Comparison of ENCODE assay signal across 21 cellular contexts in the genomic region with DNA sequence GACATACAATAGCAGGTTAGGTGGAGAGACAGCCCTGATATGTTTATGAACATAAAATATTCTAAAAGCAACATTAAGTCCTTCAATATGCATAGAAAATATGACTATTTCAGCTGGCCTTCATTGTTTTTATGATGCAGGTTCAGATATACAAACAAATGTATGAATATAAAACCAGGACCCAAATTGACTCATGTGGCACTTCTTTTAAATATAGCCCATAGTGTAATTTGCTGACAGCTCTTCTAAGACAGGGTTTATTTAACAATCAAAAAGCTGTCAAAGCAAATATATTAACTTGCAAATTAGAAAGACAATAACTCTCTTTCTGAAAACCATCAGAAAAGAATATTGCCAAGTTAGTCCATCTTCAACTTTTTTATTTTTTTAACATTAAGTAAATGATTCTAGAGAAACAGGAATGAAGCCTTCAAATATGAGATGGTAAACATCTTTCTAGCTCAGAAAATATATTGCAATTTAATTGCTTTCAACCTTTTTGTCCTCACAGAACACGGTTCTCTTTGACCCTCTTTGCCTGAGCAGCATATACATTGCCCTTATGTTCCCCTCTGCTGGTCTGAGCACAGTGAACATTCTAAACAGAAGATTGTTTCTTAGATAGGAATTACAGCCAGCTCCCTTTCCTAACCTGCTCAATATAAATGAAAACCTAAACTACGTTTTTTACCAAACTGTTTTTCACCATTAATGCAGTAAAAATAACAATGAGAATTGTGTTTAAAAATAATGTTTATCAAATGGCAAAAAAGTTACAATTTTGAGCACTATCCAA.
"Had no signal": no experiment of that assay in that cellular context is flagged by ENCODE, and none has a peak within 500 bp of the region (broad histone marks: within the 10 kb centered on the region; RNA-seq: fewer than 3 reads in every experiment).

No MANE protein-coding gene starts in this region.

- H3K9me3 Mint-ChIP-seq: endodermal cell; mesothelial cell of epicardium; stimulated activated naive B cell treated with anti-CD40 and anti-IgM and Interleukin-4, amounts not matched to agents 10 μg/mL and 1 μg/mL and 100 μg/mL, for 72 hours had no signal

- ATAC-seq: left lobe of liver; natural killer cell treated with Interleukin-12 subunit alpha and Interleukin-12 subunit beta and Interleukin-15 and Interleukin-18, amount 100 ng/mL, for 72 hours; stimulated activated naive B cell treated with anti-CD40 and anti-IgM and Interleukin-4, amounts not matched to agents 10 μg/mL and 1 μg/mL and 100 μg/mL, for 72 hours had no signal

- H3K36me3 Mint-ChIP-seq: mesothelial cell of epicardium; natural killer cell treated with Interleukin-12 subunit alpha and Interleukin-12 subunit beta and Interleukin-15 and Interleukin-18, amount 100 ng/mL, for 72 hours; stimulated activated naive B cell treated with anti-CD40 and anti-IgM and Interleukin-4, amounts not matched to agents 10 μg/mL and 1 μg/mL and 100 μg/mL, for 72 hours had no signal

- H3K4me3 Mint-ChIP-seq: central memory CD8-positive, alpha-beta T cell; endodermal cell; mesothelial cell of epicardium; natural killer cell treated with Interleukin-12 subunit alpha and Interleukin-12 subunit beta and Interleukin-15 and Interleukin-18, amount 100 ng/mL, for 72 hours; stimulated activated naive B cell treated with anti-CD40 and anti-IgM and Interleukin-4, amounts not matched to agents 10 μg/mL and 1 μg/mL and 100 μg/mL, for 72 hours had no signal

- H3K27me3 Mint-ChIP-seq: central memory CD8-positive, alpha-beta T cell; natural killer cell treated with Interleukin-12 subunit alpha and Interleukin-12 subunit beta and Interleukin-15 and Interleukin-18, amount 100 ng/mL, for 72 hours; stimulated activated naive B cell treated with anti-CD40 and anti-IgM and Interleukin-4, amounts not matched to agents 10 μg/mL and 1 μg/mL and 100 μg/mL, for 72 hours had no signal

- DNase-seq: activated CD4-positive, CD25-positive, alpha-beta regulatory T cell treated with anti-CD3 and anti-CD28 coated beads, Interleukin-2, amount 50 U/mL, for 72 hours; activated CD8-positive, alpha-beta memory T cell treated with anti-CD3 and anti-CD28 coated beads for 24 hours; activated CD8-positive, alpha-beta memory T cell treated with anti-CD3 and anti-CD28 coated beads, Interleukin-2, amount 50 U/mL, for 48 hours; activated effector memory CD4-positive, alpha-beta T cell treated with Interleukin-2 at 50 U/mL for 16 hours; activated naive CD4-positive, alpha-beta T cell treated with anti-CD3 and anti-CD28 coated beads, Interleukin-2, amount 50 U/mL, for 16 hours; activated T-cell treated with anti-CD3 and anti-CD28 coated beads, Interleukin-2, amount 50 U/mL, for 48 hours; aorta; colonic mucosa; endodermal cell; foreskin fibroblast; hypothalamus; occipital lobe; posterior cingulate gyrus; sigmoid colon; spleen; stimulated activated naive B cell treated with anti-CD40 and anti-IgM and Interleukin-4, amounts not matched to agents 10 μg/mL and 1 μg/mL and 100 μg/mL, for 72 hours; thyroid gland had no signal

- H3K4me1 Mint-ChIP-seq: central memory CD8-positive, alpha-beta T cell; stimulated activated naive B cell treated with anti-CD40 and anti-IgM and Interleukin-4, amounts not matched to agents 10 μg/mL and 1 μg/mL and 100 μg/mL, for 72 hours had no signal

- H3K27ac Mint-ChIP-seq: endodermal cell; mesothelial cell of epicardium; natural killer cell treated with Interleukin-12 subunit alpha and Interleukin-12 subunit beta and Interleukin-15 and Interleukin-18, amount 100 ng/mL, for 72 hours; stimulated activated naive B cell treated with anti-CD40 and anti-IgM and Interleukin-4, amounts not matched to agents 10 μg/mL and 1 μg/mL and 100 μg/mL, for 72 hours had no signal
